ENCODE assay signal across 8 cellular contexts in genomic region chr1:151972533-151973270, GRCh38. TPM values are rescaled to one million over a fixed set of nuclear protein-coding genes. Genes with fewer than 3 reads are reported as not detected.
DNase-seq lines count a peak whose midpoint lies in the region; ATAC-seq and TF ChIP-seq lines count a peak whose summit lies in the region.

No MANE protein-coding gene starts in this region.

- H3K27me3 ChIP-seq in prostate gland (replicated peaks; ENCODE audit: insufficient read depth): no peaks in the 10 kb centered on the region

- no peaks in the 10 kb centered on the region for H3K36me3 ChIP-seq in prostate gland

- TF ChIP-seq CTCF in prostate gland (IDR thresholded peaks at IDR 0.05): no peak

- H3K4me1 ChIP-seq in prostate gland (replicated peaks): no peaks in the 10 kb centered on the region

- DNase-seq in activated gamma-delta T cell treated with Interleukin-2 at 50 U/mL for 16 hours: peak; percentile 22
- DNase-seq in activated gamma-delta T cell (lab: John Stamatoyannopoulos, UW): no peak
- no peak for DNase-seq in epithelial cell of prostate (ENCODE audit: low read depth, low spot score)
- DNase-seq in prostate gland (ENCODE audit: low spot score): peak; percentile 66
- DNase-seq in NCI-H774 (lab: John Stamatoyannopoulos, UW): no peak
- DNase-seq in midbrain (lab: John Stamatoyannopoulos, UW): no peak

- peak; percentile 77 for ATAC-seq in SK-N-SH treated with all-trans-retinoic acid at 6 μM for 48 hours
- no peak for ATAC-seq in HG02884 (IDR thresholded peaks at IDR 0.05; ENCODE audit: unreplicated experiment)

- H3K27ac ChIP-seq in epithelial cell of prostate: peak overlapping the region; percentile 47
- no peak overlapping the region for H3K27ac ChIP-seq in prostate gland

- intact Hi-C loops in prostate gland (cut with DNase I): no loop called here

- WGBS in prostate gland: 15% methylated on average over 7 of the region's 7 CpGs

- H3K4me3 ChIP-seq in prostate gland: no peak overlapping the region

- no peak for TF ChIP-seq POLR2A in prostate gland (IDR thresholded peaks at IDR 0.05)

- no peaks in the 10 kb centered on the region for H3K9me3 ChIP-seq in prostate gland

TF ChIP-seq in SK-N-SH treated with all-trans-retinoic acid at 6 μM for 48 hours, 23 proteins besides CTCF, POLR2A, EP300 and RAD21:
- TF ChIP-seq ZC3H10 (CRISPR knock-in tag; IDR thresholded peaks at IDR 0.05) (peak; percentile 97), TOX (CRISPR knock-in tag; IDR thresholded peaks at IDR 0.05; ENCODE audit: borderline replicate concordance) (peak; percentile 92), PATZ1 (CRISPR knock-in tag; IDR thresholded peaks at IDR 0.05; ENCODE audit: borderline replicate concordance) (no peak; the same call in 1 of the 2 replicates), RARB (CRISPR knock-in tag; IDR thresholded peaks at IDR 0.05) (0 out of 2 replicates have a peak, but pooled peaks have one; percentile 64)
TF ChIP-seq in SK-N-SH treated with all-trans-retinoic acid at 6 μM for 48 hours: peak in this region for 3.

RNA-seq across cellular contexts. Expression of gene S100A10, which starts 21.0 kb away (rescaled TPM):
- 10 to 100 TPM; 61.7 to 72.1 TPM for total RNA-seq in prostate gland

Comparison
In these comparisons a context has a peak if more than half of its experiments do, and no peak if none do; other contexts are left out.
1. DNase-seq: peak in activated gamma-delta T cell treated with Interleukin-2 at 50 U/mL for 16 hours (single experiment) and prostate gland (single experiment); none in activated gamma-delta T cell (single experiment), epithelial cell of prostate (single experiment), NCI-H774 (single experiment) and midbrain (single experiment).